Comparison of ENCODE assay signal across 15 cellular contexts in genomic region chr3:66353530-66353929, GRCh38.
DNase-seq lines count a peak whose midpoint lies in the region; ATAC-seq and TF ChIP-seq lines count a peak whose summit lies in the region.
"Had no signal": no experiment of that assay in that cellular context is flagged by ENCODE, and none has a peak within 500 bp of the region (broad histone marks: within the 10 kb centered on the region; RNA-seq: fewer than 3 reads in every experiment).

No MANE protein-coding gene starts in this region.

- no peaks in the 10 kb centered on the region for H3K27me3 ChIP-seq in CD4-positive, CD25-positive, alpha-beta regulatory T cell (ENCODE audit: control insufficient read depth, insufficient read depth, low read length)
- no peaks in the 10 kb centered on the region for H3K27me3 ChIP-seq in SJSA1 (replicated peaks)
- H3K27me3 ChIP-seq in fibroblast of lung (ENCODE audit: control insufficient read depth, insufficient read depth, low read length) = no peaks in the 10 kb centered on the region
- no peaks in the 10 kb centered on the region for H3K27me3 ChIP-seq in transverse colon
- no peaks in the 10 kb centered on the region for H3K27me3 ChIP-seq in uterus
- H3K27me3 ChIP-seq: ascending aorta, MG63, Peyer's patch, suprapubic skin had no signal

- H4K20me1 ChIP-seq in fibroblast of lung (ENCODE audit: control insufficient read depth, extremely low read depth, insufficient read depth, low read length) = no peaks in the 10 kb centered on the region

- in situ Hi-C loops in transverse colon (cut with MboI; ENCODE audit: low pct_ligation_motif_present in 1 of 4, low pct_unique_long_range_greater_than_20kb in 1 of 4, low sequenced_read_pairs in 3 of 4) = no loop called here

- TF ChIP-seq EP300 in transverse colon (IDR thresholded peaks at IDR 0.05; ENCODE audit: low read depth) = no peak

- H2AFZ ChIP-seq in fibroblast of lung (ENCODE audit: low read length) = no peak overlapping the region

- TF ChIP-seq CTCF in fibroblast of lung (conservative IDR thresholded peaks at IDR 0.05 in 1 of 2, IDR thresholded peaks at IDR 0.05 in 1 of 2; ENCODE audit: low read depth in 1 of 2, low read length in 2 of 2) (no peak), natural killer cell (IDR thresholded peaks at IDR 0.05) (no peak), transverse colon (IDR thresholded peaks at IDR 0.05) (no peak), uterus (IDR thresholded peaks at IDR 0.05) (no peak)

- H3K36me3 Mint-ChIP-seq in CD4-positive, CD25-positive, alpha-beta regulatory T cell = peaks cover 13% of the 10 kb centered on the region
- H3K36me3 Mint-ChIP-seq in natural killer cell = no peaks in the 10 kb centered on the region

- no peaks in the 10 kb centered on the region for H3K9me3 Mint-ChIP-seq in CD4-positive, CD25-positive, alpha-beta regulatory T cell
- H3K9me3 Mint-ChIP-seq in natural killer cell = no peaks in the 10 kb centered on the region

- H3K4me3 Mint-ChIP-seq in CD4-positive, CD25-positive, alpha-beta regulatory T cell = peak overlapping the region in 1 of 4 donors; percentile 9
- H3K4me3 Mint-ChIP-seq in natural killer cell = peak overlapping the region; percentile 73

- H3K36me3 ChIP-seq in CD4-positive, CD25-positive, alpha-beta regulatory T cell (ENCODE audit: control insufficient read depth, insufficient read depth, low read length) = peaks cover 3% of the 10 kb centered on the region
- H3K36me3 ChIP-seq in SJSA1 (no peaks in the 10 kb centered on the region), fibroblast of lung (ENCODE audit: control insufficient read depth, insufficient read depth, low read length) (no peaks in the 10 kb centered on the region), transverse colon (no peaks in the 10 kb centered on the region), uterus (no peaks in the 10 kb centered on the region)
- H3K36me3 ChIP-seq: ascending aorta, MG63, Peyer's patch, suprapubic skin had no signal

- H3K27ac ChIP-seq in CD4-positive, CD25-positive, alpha-beta regulatory T cell (ENCODE audit: insufficient read depth, low read length, poor library complexity, severe bottlenecking) = no peak overlapping the region
- H3K27ac ChIP-seq in SJSA1 (peak overlapping the region; percentile 57), fibroblast of lung (ENCODE audit: insufficient read depth, low read length) (no peak overlapping the region), transverse colon (no peak overlapping the region), uterus (peak overlapping the region in 1 of 2 donors; percentile 2)
- H3K27ac ChIP-seq: ascending aorta, Peyer's patch, suprapubic skin had no signal

- no peaks in the 10 kb centered on the region for H3K79me2 ChIP-seq in fibroblast of lung (ENCODE audit: control insufficient read depth, insufficient read depth, low read length)

- DNase-seq in CD4-positive, CD25-positive, alpha-beta regulatory T cell = no peak
- peak in 1 of 2 experiments; percentile 52 for DNase-seq in SJSA1 (ENCODE audit: low read depth in 1 of 2, low spot score in 2 of 2)
- peak; percentile 34 to 90 for DNase-seq in fibroblast of lung (ENCODE audit: low read depth in 2 of 2)
- no peak for DNase-seq in natural killer cell
- DNase-seq in transverse colon = no peak
- DNase-seq in uterus = no peak
- no peak for DNase-seq in NCI-H526 treated with DMSO at 0.1 percent for 48 hours (lab: John Stamatoyannopoulos, UW)
- DNase-seq: activated gamma-delta T cell, kidney, MG63, NCI-H774, Peyer's patch had no signal

- intact Hi-C loops in natural killer cell (cut with micrococcal nuclease) = no loop called here
- intact Hi-C loops in transverse colon (cut with DNase I; ENCODE audit: low total_unique reads) = no loop called here
- intact Hi-C loops in uterus (cut with DNase I; ENCODE audit: low total_unique reads) = no loop called here

- H3K27ac Mint-ChIP-seq in CD4-positive, CD25-positive, alpha-beta regulatory T cell = peak overlapping the region; percentile 43 to 71 (median 62)
- peak overlapping the region; percentile 88 to 98 for H3K27ac Mint-ChIP-seq in natural killer cell

- H3K4me1 Mint-ChIP-seq in CD4-positive, CD25-positive, alpha-beta regulatory T cell = peaks cover 22 to 46% (median 29%) of the 10 kb centered on the region in 4 donors
- H3K4me1 Mint-ChIP-seq in natural killer cell = peaks cover 41 to 43% of the 10 kb centered on the region in 2 donors

- H3K9me3 ChIP-seq in CD4-positive, CD25-positive, alpha-beta regulatory T cell (ENCODE audit: control insufficient read depth in 2 of 2, low read length in 2 of 2) = no peaks in the 10 kb centered on the region
- H3K9me3 ChIP-seq in SJSA1 (replicated peaks) (no peaks in the 10 kb centered on the region), fibroblast of lung (ENCODE audit: control insufficient read depth, insufficient read depth, low read depth, low read length) (no peaks in the 10 kb centered on the region), transverse colon (no peaks in the 10 kb centered on the region), uterus (no peaks in the 10 kb centered on the region)
- H3K9me3 ChIP-seq: ascending aorta, MG63, Peyer's patch, suprapubic skin had no signal

- no peak overlapping the region for H3K4me3 ChIP-seq in CD4-positive, CD25-positive, alpha-beta regulatory T cell (ENCODE audit: low read depth, low read length)
- H3K4me3 ChIP-seq in SJSA1 (no peak overlapping the region), fibroblast of lung (replicated peaks in 1 of 4; ENCODE audit: control extremely low read depth in 1 of 4, insufficient read depth in 1 of 4, low read depth in 3 of 4, low read length in 4 of 4) (no peak overlapping the region), transverse colon (no peak overlapping the region), uterus (no peak overlapping the region)
- H3K4me3 ChIP-seq: ascending aorta, MG63, Peyer's patch, suprapubic skin had no signal

- H3K4me1 ChIP-seq in CD4-positive, CD25-positive, alpha-beta regulatory T cell (ENCODE audit: control insufficient read depth, insufficient read depth, low read length, poor library complexity, severe bottlenecking) = peaks cover 24% of the 10 kb centered on the region
- peaks cover 26% of the 10 kb centered on the region for H3K4me1 ChIP-seq in SJSA1 (replicated peaks)
- H3K4me1 ChIP-seq in fibroblast of lung (ENCODE audit: control insufficient read depth, extremely low read depth, insufficient read depth, low read length) = no peaks in the 10 kb centered on the region
- no peaks in the 10 kb centered on the region for H3K4me1 ChIP-seq in transverse colon
- H3K4me1 ChIP-seq in uterus = no peaks in the 10 kb centered on the region
- H3K4me1 ChIP-seq: ascending aorta, Peyer's patch, suprapubic skin had no signal

- no peak overlapping the region for H3K4me2 ChIP-seq in fibroblast of lung (ENCODE audit: extremely low read depth, insufficient read depth, low read length)

- WGBS in transverse colon (ENCODE audit: low coverage in 1 of 2), 2 donors = 64 to 67% methylated on average over 2 to 6 of the region's 6 CpGs

- no peaks in the 10 kb centered on the region for H3K27me3 Mint-ChIP-seq in CD4-positive, CD25-positive, alpha-beta regulatory T cell
- H3K27me3 Mint-ChIP-seq in natural killer cell (ENCODE audit: low read depth in 2 of 2) = no peaks in the 10 kb centered on the region

- ATAC-seq in CD4-positive, CD25-positive, alpha-beta regulatory T cell (ENCODE audit: low read depth in 2 of 2) = no peak
- peak; percentile 15 to 40 (median 34) for ATAC-seq in natural killer cell
- ATAC-seq in HG03520 (IDR thresholded peaks at IDR 0.05; ENCODE audit: unreplicated experiment) = no peak

- no peak for TF ChIP-seq POLR2A in transverse colon (IDR thresholded peaks at IDR 0.05)
- no peak for TF ChIP-seq POLR2A in uterus (IDR thresholded peaks at IDR 0.05)

- no peak overlapping the region for H3K9ac ChIP-seq in fibroblast of lung (ENCODE audit: insufficient read depth, low read length)

Comparison
In these comparisons a context has a peak if more than half of its experiments do, and no peak if none do; other contexts are left out.
1. ATAC-seq: peak in natural killer cell (3 of 3); none in CD4-positive, CD25-positive, alpha-beta regulatory T cell (0 of 2) and HG03520 (single experiment).
2. DNase-seq: peak in fibroblast of lung (2 of 2); none in CD4-positive, CD25-positive, alpha-beta regulatory T cell (0 of 3), natural killer cell (single experiment), transverse colon (single experiment), uterus (0 of 2) and NCI-H526 treated with DMSO at 0.1 percent for 48 hours (single experiment).